ENCODE assay signal across 10 cellular contexts in the genomic region with DNA sequence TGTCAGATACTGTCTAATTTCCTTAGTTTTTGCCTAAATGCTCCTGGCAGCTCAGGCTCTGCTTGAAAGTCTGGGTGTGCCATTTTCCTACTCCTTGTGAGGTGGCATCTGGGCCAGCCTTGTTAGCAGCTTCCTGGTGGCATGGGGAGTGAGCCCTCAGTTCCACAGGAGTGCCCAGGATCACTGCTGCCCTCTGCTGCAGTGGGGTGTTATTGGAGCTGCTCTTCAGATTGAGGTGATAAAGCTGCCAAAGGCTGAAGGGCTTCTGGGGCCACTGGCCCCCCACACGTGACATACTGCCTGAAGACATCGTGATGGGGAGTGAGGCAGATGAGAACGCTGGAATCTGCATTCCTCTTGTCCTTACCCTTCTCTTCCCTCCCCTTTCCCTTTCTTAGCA. TPM values are rescaled to one million over a fixed set of nuclear protein-coding genes. Genes with fewer than 3 reads are reported as not detected.
DNase-seq lines count a peak whose midpoint lies in the region; ATAC-seq, FAIRE-seq and TF ChIP-seq lines count a peak whose summit lies in the region.
"Had no signal": no experiment of that assay in that cellular context is flagged by ENCODE, and none has a peak within 500 bp of the region (broad histone marks: within the 10 kb centered on the region; RNA-seq: fewer than 3 reads in every experiment).

No MANE protein-coding gene starts in this region.

- peaks cover 0 to 6% (median 0%) of the 10 kb centered on the region in 3 donors for H3K4me1 Mint-ChIP-seq in T-cell

- intact Hi-C loops in ascending aorta (cut with DNase I) (no loop called here), lower leg skin (cut with DNase I; ENCODE audit: low total_unique reads) (no loop called here)

- no peaks in the 10 kb centered on the region for H3K4me1 ChIP-seq in ascending aorta

- H3K4me3 Mint-ChIP-seq in T-cell, result no peak overlapping the region

- H3K27ac ChIP-seq in ascending aorta, result no peak overlapping the region
- H3K27ac ChIP-seq: coronary artery had no signal

- no peak for TF ChIP-seq POLR2A in lower leg skin (IDR thresholded peaks at IDR 0.05)

- 79 to 82% methylated on average over 3 of the region's 3 CpGs for WGBS in lower leg skin, 2 donors

- no peaks in the 10 kb centered on the region for H3K9me3 Mint-ChIP-seq in T-cell

- no peaks in the 10 kb centered on the region for H3K9me3 ChIP-seq in ascending aorta

- DNase-seq in ACHN, result peak; percentile 41
- DNase-seq in T-cell, result peak in 3 of 34 experiments; percentile 1 to 6 (median 2)
- peak; percentile 14 for DNase-seq in germinal center (ENCODE audit: low spot score)
- no peak for DNase-seq in ascending aorta (ENCODE audit: low spot score in 2 of 2)
- no peak for DNase-seq in lower leg skin (ENCODE audit: low spot score in 2 of 2)
- no peak for DNase-seq in HTR-8/SVneo (ENCODE audit: insufficient read length, low spot score)
- DNase-seq in NCI-H510A treated with DMSO at 0.1 percent for 48 hours (lab: John Stamatoyannopoulos, UW), result no peak

- ATAC-seq in T-cell (replicated peaks in 1 of 4), result peak in 2 of 4 experiments; percentile 23 to 46

- H3K36me3 Mint-ChIP-seq in T-cell, result peaks cover 61% of the 10 kb centered on the region

- TF ChIP-seq CTCF in GM12873 (IDR thresholded peaks at IDR 0.05; ENCODE audit: insufficient read depth, low read depth, low read length, missing control alignments), result peak; percentile 38
- TF ChIP-seq CTCF in ascending aorta (IDR thresholded peaks at IDR 0.05), result no peak
- TF ChIP-seq CTCF in lower leg skin (IDR thresholded peaks at IDR 0.05), result no peak

- CTCF ChIA-PET in T-cell (lab: Charles Lee), result no interaction called here

- peaks cover 77 to 88% of the 10 kb centered on the region in 2 donors for H3K36me3 ChIP-seq in ascending aorta

- POLR2A ChIA-PET in T-cell (lab: Charles Lee), result interaction anchor here in 1 of 2 donors (0.5 to 0.9 kb wide), 2 partner anchors 29 to 35 kb away, joined by 3 to 4 read pairs; no protein-coding TSS in a partner anchor

- FAIRE-seq in HTR-8/SVneo (lab: Jason Lieb, UNC), result no peak
- FAIRE-seq: G401.6 had no signal

- H3K27ac Mint-ChIP-seq in T-cell, result peak overlapping the region; percentile 13 to 42

- in situ Hi-C loops in ACHN (cut with HindIII; ENCODE audit: low pct_ligation_motif_present, low pct_unique_long_range_greater_than_20kb, low sequenced_read_pairs), result no loop called here

- no peaks in the 10 kb centered on the region for H3K27me3 Mint-ChIP-seq in T-cell

- no peaks in the 10 kb centered on the region for H3K27me3 ChIP-seq in ascending aorta

- H3K4me3 ChIP-seq in ascending aorta (no peak overlapping the region), lower leg skin (ENCODE audit: low read depth, poor library complexity, severe bottlenecking) (no peak overlapping the region)
- H3K4me3 ChIP-seq: coronary artery had no signal

RNA-seq across cellular contexts. Expression of gene CEP95, which starts 27.4 kb away (rescaled TPM):
- 100 to 1,000 TPM in 2 of 5 donors, 10 to 100 TPM in 3; 77.0 to 168 (median 91.9) TPM for total RNA-seq in T-cell
- total RNA-seq in ascending aorta, result 6.9 TPM
- total RNA-seq in lower leg skin, result 10 to 100 TPM; 37.9 to 80.7 (median 54.0) TPM

RNA-seq across cellular contexts. Expression of gene DDX5, which starts 28.1 kb away (rescaled TPM):
- total RNA-seq in T-cell (1,000 to 10,000 TPM; 1,461 to 3,147 (median 1,608) TPM), ascending aorta (564 TPM), lower leg skin (100 to 1,000 TPM; 497 to 985 (median 764) TPM)

RNA-seq across cellular contexts. Expression of gene POLG2, which starts 37.3 kb away (rescaled TPM):
- total RNA-seq in T-cell, result 10 to 100 TPM; 43.1 to 71.4 (median 59.3) TPM
- 1.5 TPM for total RNA-seq in ascending aorta
- 1 to 10 TPM; 2.2 to 7.7 (median 4.2) TPM for total RNA-seq in lower leg skin

Comparison
In these comparisons a context has a peak if more than half of its experiments do, and no peak if none do; other contexts are left out.
1. DNase-seq: peak in ACHN (single experiment) and germinal center (single experiment); none in ascending aorta (0 of 2), lower leg skin (0 of 2), HTR-8/SVneo (single experiment) and NCI-H510A treated with DMSO at 0.1 percent for 48 hours (single experiment).
2. RNA of gene POLG2, which starts 37.3 kb away (total RNA-seq): 43.1 to 71.4 TPM in T-cell; 2.2 to 7.7 TPM in lower leg skin and 1.5 TPM in ascending aorta (single experiment); every median in the first group is over 4 times any median in the second.